Comparison of ENCODE assay signal across 19 cellular contexts in the genomic region with DNA sequence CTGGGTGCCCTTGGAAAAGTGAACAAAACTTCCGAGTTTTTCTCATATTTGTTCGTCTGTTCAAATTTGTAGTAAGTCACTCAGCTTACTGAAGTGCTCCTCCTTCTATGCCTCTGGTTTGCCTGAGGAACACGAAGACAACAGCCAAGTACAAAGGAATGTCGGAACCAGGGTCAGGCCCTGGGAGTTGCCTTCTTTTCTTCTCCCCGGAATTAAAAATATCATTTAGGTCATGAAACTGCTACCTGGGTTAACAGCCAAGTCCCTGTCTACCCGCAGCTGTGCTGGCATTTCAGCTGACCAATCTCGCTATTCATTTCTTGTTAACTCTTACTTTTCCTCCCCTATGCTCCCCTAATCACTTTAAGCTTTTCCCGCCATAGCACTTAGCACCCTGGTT.
DNase-seq lines count a peak whose midpoint lies in the region; ATAC-seq and TF ChIP-seq lines count a peak whose summit lies in the region.
"Had no signal": no experiment of that assay in that cellular context is flagged by ENCODE, and none has a peak within 500 bp of the region (broad histone marks: within the 10 kb centered on the region; RNA-seq: fewer than 3 reads in every experiment).

No MANE protein-coding gene starts in this region.

- dilution Hi-C loops in mammary epithelial cell (cut with HindIII; ENCODE audit: low sequenced_read_pairs), result no loop called here

- H3K27ac Mint-ChIP-seq in progenitor cell of endocrine pancreas, result no peak overlapping the region
- H3K27ac Mint-ChIP-seq: activated CD4-positive, alpha-beta T cell treated with anti-CD3 and anti-CD28 coated beads, Interleukin-2, amount 10 ng/mL, durations not matched to agents 24 days and 14 days; activated T-cell treated with anti-CD3 and anti-CD28 coated beads, Interleukin-2, amount 50 U/mL, for 24 hours; stimulated activated naive B cell treated with anti-CD40 and anti-IgM and Interleukin-4, amounts not matched to agents 10 μg/mL and 1 μg/mL and 100 μg/mL, for 72 hours had no signal

- TF ChIP-seq POLR2A in breast epithelium (IDR thresholded peaks at IDR 0.05), result no peak

- DNase-seq in mammary epithelial cell (no peak), breast epithelium (ENCODE audit: low spot score in 2 of 2) (no peak), left lung (no peak), psoas muscle (peak; percentile 30 to 75), aorta (no peak), progenitor cell of endocrine pancreas (ENCODE audit: low spot score, unreplicated experiment) (no peak), cerebellar nuclear complex (lab: John Stamatoyannopoulos, UW) (no peak), left colon (no peak)
- DNase-seq: activated CD4-positive, alpha-beta T cell treated with anti-CD3 and anti-CD28 coated beads, Interleukin-2, amount 10 ng/mL, durations not matched to agents 24 days and 14 days; activated gamma-delta T cell; activated T-cell treated with anti-CD3 and anti-CD28 coated beads, Interleukin-2, amount 50 U/mL, for 24 hours; DND-41; HCEC 1CT; KBM-7; NCI-H1417 treated with DMSO at 0.1 percent for 48 hours; nucleus accumbens; OCI-M1; stimulated activated naive B cell treated with anti-CD40 and anti-IgM and Interleukin-4, amounts not matched to agents 10 μg/mL and 1 μg/mL and 100 μg/mL, for 72 hours had no signal

- in situ Hi-C loops in mammary epithelial cell (cut with MboI; ENCODE audit: low sequenced_read_pairs in 2 of 2), result no loop called here

- BruUV-seq in mammary epithelial cell (replicated peaks; lab: Mats Ljungman, UMichigan), result no TSS peak

- no peaks in the 10 kb centered on the region for H3K36me3 ChIP-seq in mammary epithelial cell (ENCODE audit: insufficient read depth, low read length)
- no peaks in the 10 kb centered on the region for H3K36me3 ChIP-seq in breast epithelium
- no peaks in the 10 kb centered on the region for H3K36me3 ChIP-seq in left lung
- no peaks in the 10 kb centered on the region for H3K36me3 ChIP-seq in psoas muscle (ENCODE audit: insufficient read depth in 1 of 2, low read depth in 1 of 2)
- no peaks in the 10 kb centered on the region for H3K36me3 ChIP-seq in aorta (ENCODE audit: control insufficient read depth in 1 of 2, insufficient read depth in 2 of 2, low read length in 1 of 2)

- H3K27me3 ChIP-seq in mammary epithelial cell (ENCODE audit: insufficient read depth, low read length) (no peaks in the 10 kb centered on the region), breast epithelium (peaks cover 0 to 6% of the 10 kb centered on the region in 2 donors), left lung (no peaks in the 10 kb centered on the region), psoas muscle (ENCODE audit: insufficient read depth in 3 of 3, low read length in 2 of 3) (no peaks in the 10 kb centered on the region), aorta (ENCODE audit: control insufficient read depth in 1 of 2, insufficient read depth in 2 of 2, low read length in 1 of 2) (no peaks in the 10 kb centered on the region)

- CTCF ChIA-PET in mammary epithelial cell (lab: Charles Lee; ENCODE audit: low non-redundant PET), result interaction anchor here (0.7 kb wide), 1 partner anchor 153 kb away, joined by 3 read pairs; no protein-coding TSS in a partner anchor

- no peak overlapping the region for H3K9ac ChIP-seq in mammary epithelial cell (ENCODE audit: insufficient read depth, low read length)

- no peak overlapping the region for H3K4me2 ChIP-seq in mammary epithelial cell (ENCODE audit: insufficient read depth, low read depth, low read length)

- WGBS in mammary epithelial cell (ENCODE audit: low coverage, missing lambda C conversion rate), result 44% methylated on average over 8 of the region's 8 CpGs
- WGBS in psoas muscle, 3 donors, result 11 to 22% (median 15%) methylated on average over 8 of the region's 8 CpGs
- 15 to 42% methylated on average over 8 of the region's 8 CpGs for WGBS in aorta, 2 donors

- no peak overlapping the region for H3K4me3 Mint-ChIP-seq in progenitor cell of endocrine pancreas (ENCODE audit: low read depth)
- H3K4me3 Mint-ChIP-seq: activated CD4-positive, alpha-beta T cell treated with anti-CD3 and anti-CD28 coated beads, Interleukin-2, amount 10 ng/mL, durations not matched to agents 24 days and 14 days; activated T-cell treated with anti-CD3 and anti-CD28 coated beads, Interleukin-2, amount 50 U/mL, for 24 hours; stimulated activated naive B cell treated with anti-CD40 and anti-IgM and Interleukin-4, amounts not matched to agents 10 μg/mL and 1 μg/mL and 100 μg/mL, for 72 hours had no signal

- no peaks in the 10 kb centered on the region for H3K9me3 Mint-ChIP-seq in progenitor cell of endocrine pancreas (ENCODE audit: low read depth)
- H3K9me3 Mint-ChIP-seq: activated CD4-positive, alpha-beta T cell treated with anti-CD3 and anti-CD28 coated beads, Interleukin-2, amount 10 ng/mL, durations not matched to agents 24 days and 14 days; activated T-cell treated with anti-CD3 and anti-CD28 coated beads, Interleukin-2, amount 50 U/mL, for 24 hours; stimulated activated naive B cell treated with anti-CD40 and anti-IgM and Interleukin-4, amounts not matched to agents 10 μg/mL and 1 μg/mL and 100 μg/mL, for 72 hours had no signal

- intact Hi-C loops in mammary epithelial cell (cut with micrococcal nuclease), result no loop called here
- intact Hi-C loops in breast epithelium (cut with DNase I; ENCODE audit: low total_unique reads), result no loop called here
- intact Hi-C loops in left lung (cut with DNase I), result no loop called here
- intact Hi-C loops in psoas muscle (cut with DNase I), result no loop called here
- intact Hi-C loops in aorta (cut with DNase I), result no loop called here
- intact Hi-C loops in left colon (cut with DNase I, micrococcal nuclease), result no loop called here

- H3K4me3 ChIP-seq in mammary epithelial cell (replicated peaks in 1 of 3; ENCODE audit: insufficient read depth in 1 of 3, low read depth in 2 of 3, low read length in 3 of 3) (no peak overlapping the region), breast epithelium (no peak overlapping the region), left lung (no peak overlapping the region), psoas muscle (peak overlapping the region; percentile 40), aorta (ENCODE audit: low read length in 2 of 2) (no peak overlapping the region)

- no peaks in the 10 kb centered on the region for H3K27me3 Mint-ChIP-seq in progenitor cell of endocrine pancreas
- H3K27me3 Mint-ChIP-seq: activated CD4-positive, alpha-beta T cell treated with anti-CD3 and anti-CD28 coated beads, Interleukin-2, amount 10 ng/mL, durations not matched to agents 24 days and 14 days; stimulated activated naive B cell treated with anti-CD40 and anti-IgM and Interleukin-4, amounts not matched to agents 10 μg/mL and 1 μg/mL and 100 μg/mL, for 72 hours had no signal

- H3K27ac ChIP-seq in mammary epithelial cell (ENCODE audit: insufficient read depth, low read depth, low read length), result no peak overlapping the region
- H3K27ac ChIP-seq in breast epithelium, result no peak overlapping the region
- H3K27ac ChIP-seq in left lung, result no peak overlapping the region
- H3K27ac ChIP-seq in psoas muscle, result peak overlapping the region; percentile 81
- no peak overlapping the region for H3K27ac ChIP-seq in aorta (ENCODE audit: low read depth in 1 of 2, low read length in 2 of 2)
- H3K27ac ChIP-seq: 22Rv1 had no signal

- TF ChIP-seq CTCF in mammary epithelial cell (conservative IDR thresholded peaks at IDR 0.05 in 1 of 2, IDR thresholded peaks at IDR 0.05 in 1 of 2; ENCODE audit: extremely low read depth in 1 of 2, insufficient read depth in 1 of 2, low read depth in 1 of 2, low read length in 2 of 2), result no peak
- no peak for TF ChIP-seq CTCF in breast epithelium (IDR thresholded peaks at IDR 0.05)
- TF ChIP-seq CTCF in left lung (IDR thresholded peaks at IDR 0.05), result no peak
- TF ChIP-seq CTCF in psoas muscle (IDR thresholded peaks at IDR 0.05), result no peak
- no peak for TF ChIP-seq CTCF in progenitor cell of endocrine pancreas (IDR thresholded peaks at IDR 0.05; ENCODE audit: unreplicated experiment)

- no peaks in the 10 kb centered on the region for H3K79me2 ChIP-seq in mammary epithelial cell (ENCODE audit: insufficient read depth, low read length)

- H3K9me3 ChIP-seq in mammary epithelial cell (replicated peaks; ENCODE audit: insufficient read depth, low read length) (no peaks in the 10 kb centered on the region), breast epithelium (no peaks in the 10 kb centered on the region), left lung (no peaks in the 10 kb centered on the region), psoas muscle (no peaks in the 10 kb centered on the region), aorta (ENCODE audit: control insufficient read depth, low read length) (no peaks in the 10 kb centered on the region)

- H3K4me1 ChIP-seq in mammary epithelial cell (ENCODE audit: insufficient read depth, low read length), result no peaks in the 10 kb centered on the region
- no peaks in the 10 kb centered on the region for H3K4me1 ChIP-seq in breast epithelium
- no peaks in the 10 kb centered on the region for H3K4me1 ChIP-seq in left lung
- H3K4me1 ChIP-seq in psoas muscle, result peaks cover 18% of the 10 kb centered on the region
- no peaks in the 10 kb centered on the region for H3K4me1 ChIP-seq in aorta (ENCODE audit: control insufficient read depth in 1 of 2, insufficient read depth in 2 of 2, low read length in 2 of 2)

- H2AFZ ChIP-seq in mammary epithelial cell (ENCODE audit: low read depth, low read length), result peak overlapping the region; percentile 13

- peak; percentile 73 for ATAC-seq in left lung
- peak; percentile 87 to 94 (median 92) for ATAC-seq in psoas muscle
- peak; percentile 35 for ATAC-seq in aorta (ENCODE audit: low FRiP score)
- ATAC-seq in left colon, result no peak
- ATAC-seq: stimulated activated naive B cell treated with anti-CD40 and anti-IgM and Interleukin-4, amounts not matched to agents 10 μg/mL and 1 μg/mL and 100 μg/mL, for 72 hours had no signal

- H4K20me1 ChIP-seq in mammary epithelial cell (ENCODE audit: insufficient read depth, low read length), result no peaks in the 10 kb centered on the region

- no peaks in the 10 kb centered on the region for H3K36me3 Mint-ChIP-seq in progenitor cell of endocrine pancreas (ENCODE audit: insufficient read depth)
- H3K36me3 Mint-ChIP-seq: stimulated activated naive B cell treated with anti-CD40 and anti-IgM and Interleukin-4, amounts not matched to agents 10 μg/mL and 1 μg/mL and 100 μg/mL, for 72 hours had no signal

- no peaks in the 10 kb centered on the region for H3K4me1 Mint-ChIP-seq in progenitor cell of endocrine pancreas (ENCODE audit: low read depth)
- H3K4me1 Mint-ChIP-seq: activated CD4-positive, alpha-beta T cell treated with anti-CD3 and anti-CD28 coated beads, Interleukin-2, amount 10 ng/mL, durations not matched to agents 24 days and 14 days; stimulated activated naive B cell treated with anti-CD40 and anti-IgM and Interleukin-4, amounts not matched to agents 10 μg/mL and 1 μg/mL and 100 μg/mL, for 72 hours had no signal

Comparison
In these comparisons a context has a peak if more than half of its experiments do, and no peak if none do; other contexts are left out.
1. DNase-seq: peak in psoas muscle (2 of 2); none in mammary epithelial cell (single experiment), breast epithelium (0 of 2), left lung (0 of 2), aorta (0 of 2), progenitor cell of endocrine pancreas (single experiment), cerebellar nuclear complex (0 of 2) and left colon (0 of 2).